In the genomic region with DNA sequence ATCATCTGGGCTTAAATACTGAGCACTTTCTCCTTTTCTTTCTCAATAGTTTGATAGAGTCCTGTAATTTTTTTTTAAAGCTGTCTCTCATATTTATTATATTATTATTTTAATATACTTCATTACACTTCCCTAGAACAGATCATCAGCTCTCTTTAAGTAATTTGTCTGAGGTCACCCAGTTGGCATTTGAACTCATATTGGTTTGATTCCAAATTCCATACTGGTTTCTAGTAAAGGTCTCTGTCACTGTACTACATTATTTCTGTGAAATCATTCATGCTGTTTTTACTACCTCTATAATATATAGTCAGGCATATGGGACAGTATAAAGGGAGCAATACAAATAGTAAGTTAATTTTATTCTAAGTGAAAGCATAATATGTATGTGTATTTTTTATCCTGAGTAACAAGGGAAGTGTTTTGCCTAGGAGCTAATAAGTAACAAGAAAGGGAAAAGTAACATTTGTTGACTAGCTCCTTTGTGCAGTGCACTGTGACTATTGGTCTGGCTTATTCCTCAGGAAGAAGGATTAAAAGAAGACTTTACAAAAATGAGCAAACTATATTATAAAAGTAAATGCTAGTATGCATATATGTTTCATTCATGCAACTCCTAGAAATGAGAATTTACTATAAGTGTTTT, we compare ENCODE assay signal across 14 cellular contexts. TPM values are rescaled to one million over a fixed set of nuclear protein-coding genes. Genes with fewer than 3 reads are reported as not detected.
A peak's percentile ranks its signal among the peaks of the same experiment; 100 is the strongest.
DNase-seq lines count a peak whose midpoint lies in the region; ATAC-seq and TF ChIP-seq lines count a peak whose summit lies in the region.
"Had no signal": no experiment of that assay in that cellular context is flagged by ENCODE, and none has a peak within 500 bp of the region (broad histone marks: within the 10 kb centered on the region; RNA-seq: fewer than 3 reads in every experiment).

No MANE protein-coding gene starts in this region.

- H3K9me3 ChIP-seq in mammary epithelial cell (replicated peaks; ENCODE audit: insufficient read depth, low read length): peaks cover 2% of the 10 kb centered on the region
- H3K9me3 ChIP-seq in vagina: no peaks in the 10 kb centered on the region

- H3K4me3 ChIP-seq in mammary epithelial cell (replicated peaks in 1 of 3; ENCODE audit: insufficient read depth in 1 of 3, low read depth in 2 of 3, low read length in 3 of 3) (no peak overlapping the region), vagina (no peak overlapping the region)
- H3K4me3 ChIP-seq: neural progenitor cell had no signal

- H3K27ac Mint-ChIP-seq in activated T-cell treated with anti-CD3 and anti-CD28 coated beads, Interleukin-2, amount 50 U/mL, for 72 hours: peak overlapping the region; percentile 19
- H3K27ac Mint-ChIP-seq: activated naive CD4-positive, alpha-beta T cell treated with anti-CD3 and anti-CD28 coated beads, Interleukin-2, amount 50 U/mL, for 24 hours; dendritic cell treated with granulocyte-macrophage colony-stimulating factor and Interleukin-4, amounts not matched to agents 40 ng/mL and 50 ng/mL, for 4 days; neural progenitor cell had no signal

- DNase-seq in activated T-cell treated with anti-CD3 and anti-CD28 coated beads, Interleukin-2, amount 50 U/mL, for 72 hours: no peak
- DNase-seq in activated T-cell treated with anti-CD3 and anti-CD28 coated beads for 4 hours: no peak
- DNase-seq in mammary epithelial cell: peak; percentile 23
- peak; percentile 65 for DNase-seq in kidney tubule cell (ENCODE audit: low spot score)
- DNase-seq in vagina (ENCODE audit: extremely low spot score in 2 of 2): no peak
- DNase-seq in NCI-H2029 treated with DMSO at 0.1 percent for 48 hours (lab: John Stamatoyannopoulos, UW): no peak
- DNase-seq in HuH-7.5 (ENCODE audit: low spot score): no peak
- DNase-seq in activated CD4-positive, alpha-beta T cell treated with anti-CD3 and anti-CD28 coated beads, Interleukin-2, amount 50 U/mL, for 4 hours: no peak
- DNase-seq: left ventricle myocardium superior, NCI-H1436 treated with DMSO at 0.1 percent for 48 hours had no signal

- intact Hi-C loops in mammary epithelial cell (cut with micrococcal nuclease): loop anchor here (2.0 kb wide), 1 partner anchor 64 kb away; no protein-coding TSS in a partner anchor
- intact Hi-C loops in vagina (cut with DNase I): no loop called here

- no peaks in the 10 kb centered on the region for H3K79me2 ChIP-seq in mammary epithelial cell (ENCODE audit: insufficient read depth, low read length)

- no peak for TF ChIP-seq POLR2A in vagina (IDR thresholded peaks at IDR 0.05)

- dilution Hi-C loops in mammary epithelial cell (cut with HindIII; ENCODE audit: low sequenced_read_pairs): no loop called here

- H3K27me3 ChIP-seq in mammary epithelial cell (ENCODE audit: insufficient read depth, low read length) (no peaks in the 10 kb centered on the region), vagina (no peaks in the 10 kb centered on the region)
- H3K27me3 ChIP-seq: neural progenitor cell had no signal

- peaks cover 7 to 10% of the 10 kb centered on the region in 2 donors for H3K9me3 Mint-ChIP-seq in activated T-cell treated with anti-CD3 and anti-CD28 coated beads, Interleukin-2, amount 50 U/mL, for 72 hours

- no peaks in the 10 kb centered on the region for H3K27me3 Mint-ChIP-seq in activated T-cell treated with anti-CD3 and anti-CD28 coated beads, Interleukin-2, amount 50 U/mL, for 72 hours (ENCODE audit: low read depth)
- H3K27me3 Mint-ChIP-seq: activated naive CD4-positive, alpha-beta T cell treated with anti-CD3 and anti-CD28 coated beads, Interleukin-2, amount 50 U/mL, for 24 hours; dendritic cell treated with granulocyte-macrophage colony-stimulating factor and Interleukin-4, amounts not matched to agents 40 ng/mL and 50 ng/mL, for 4 days had no signal

- H3K4me3 Mint-ChIP-seq in activated T-cell treated with anti-CD3 and anti-CD28 coated beads, Interleukin-2, amount 50 U/mL, for 72 hours: no peak overlapping the region
- H3K4me3 Mint-ChIP-seq: activated naive CD4-positive, alpha-beta T cell treated with anti-CD3 and anti-CD28 coated beads, Interleukin-2, amount 50 U/mL, for 24 hours; dendritic cell treated with granulocyte-macrophage colony-stimulating factor and Interleukin-4, amounts not matched to agents 40 ng/mL and 50 ng/mL, for 4 days; neural progenitor cell had no signal

- peaks cover 49% of the 10 kb centered on the region for H3K4me1 ChIP-seq in mammary epithelial cell (ENCODE audit: insufficient read depth, low read length)
- peaks cover 55% of the 10 kb centered on the region for H3K4me1 ChIP-seq in vagina
- H3K4me1 ChIP-seq: neural progenitor cell had no signal

- ATAC-seq in activated T-cell treated with anti-CD3 and anti-CD28 coated beads, Interleukin-2, amount 50 U/mL, for 72 hours (replicated peaks in 1 of 2): no peak
- ATAC-seq: left ventricle myocardium superior had no signal

- in situ Hi-C loops in mammary epithelial cell (cut with MboI; ENCODE audit: low sequenced_read_pairs in 2 of 2): no loop called here

- TF ChIP-seq CTCF in mammary epithelial cell (conservative IDR thresholded peaks at IDR 0.05 in 1 of 2, IDR thresholded peaks at IDR 0.05 in 1 of 2; ENCODE audit: extremely low read depth in 1 of 2, insufficient read depth in 1 of 2, low read depth in 1 of 2, low read length in 2 of 2) (no peak), vagina (IDR thresholded peaks at IDR 0.05) (no peak)

- no TSS peak for BruUV-seq in mammary epithelial cell (replicated peaks; lab: Mats Ljungman, UMichigan)

- peaks cover 8 to 16% of the 10 kb centered on the region in 2 donors for H3K36me3 Mint-ChIP-seq in activated T-cell treated with anti-CD3 and anti-CD28 coated beads, Interleukin-2, amount 50 U/mL, for 72 hours (ENCODE audit: insufficient read depth in 2 of 2)

- peak overlapping the region; percentile 70 for H3K4me2 ChIP-seq in mammary epithelial cell (ENCODE audit: insufficient read depth, low read depth, low read length)
- H3K4me2 ChIP-seq: neural progenitor cell had no signal

- H2AFZ ChIP-seq in mammary epithelial cell (ENCODE audit: low read depth, low read length): no peak overlapping the region
- H2AFZ ChIP-seq: neural progenitor cell had no signal

- H3K27ac ChIP-seq in mammary epithelial cell (ENCODE audit: insufficient read depth, low read depth, low read length) (peak overlapping the region; percentile 97), vagina (peak overlapping the region; percentile 88)
- H3K27ac ChIP-seq: neural progenitor cell, VCaP had no signal

- H3K4me1 Mint-ChIP-seq in activated T-cell treated with anti-CD3 and anti-CD28 coated beads, Interleukin-2, amount 50 U/mL, for 72 hours (ENCODE audit: low read depth): peaks cover 45% of the 10 kb centered on the region
- H3K4me1 Mint-ChIP-seq: neural progenitor cell had no signal

- H3K36me3 ChIP-seq in mammary epithelial cell (ENCODE audit: insufficient read depth, low read length) (peaks cover 3% of the 10 kb centered on the region), vagina (no peaks in the 10 kb centered on the region)
- H3K36me3 ChIP-seq: neural progenitor cell had no signal

- no peak overlapping the region for H3K9ac ChIP-seq in mammary epithelial cell (ENCODE audit: insufficient read depth, low read length)
- H3K9ac ChIP-seq: neural progenitor cell had no signal

- H4K20me1 ChIP-seq in mammary epithelial cell (ENCODE audit: insufficient read depth, low read length): no peaks in the 10 kb centered on the region

- CTCF ChIA-PET in mammary epithelial cell (lab: Charles Lee; ENCODE audit: low non-redundant PET): interaction anchor here (0.7 kb wide), 2 partner anchors 271 to 370 kb away, joined by 3 to 4 read pairs; no protein-coding TSS in a partner anchor

RNA-seq across cellular contexts. Expression of a gene that starts 14.3 kb away (rescaled TPM):
- total RNA-seq in activated T-cell treated with anti-CD3 and anti-CD28 coated beads, Interleukin-2, amount 50 U/mL, for 72 hours: 10 to 100 TPM in 1 of 2 donors, 1 to 10 TPM in 1; 3.3 to 11.9 TPM
- total RNA-seq in mammary epithelial cell: 10 to 100 TPM in 1 of 2 donors, 1 to 10 TPM in 1; 7.9 to 17.2 TPM
- 2.9 TPM for polyA plus RNA-seq in mammary epithelial cell
- polyA minus RNA-seq in mammary epithelial cell: 1.0 TPM
- 43.2 TPM for total RNA-seq in vagina

Comparison
In these comparisons a context has a peak if more than half of its experiments do, and no peak if none do; other contexts are left out.
1. DNase-seq: peak in mammary epithelial cell (single experiment) and kidney tubule cell (single experiment); none in activated T-cell treated with anti-CD3 and anti-CD28 coated beads, Interleukin-2, amount 50 U/mL, for 72 hours (0 of 2), activated T-cell treated with anti-CD3 and anti-CD28 coated beads for 4 hours (single experiment), vagina (0 of 2), NCI-H2029 treated with DMSO at 0.1 percent for 48 hours (single experiment), HuH-7.5 (single experiment) and activated CD4-positive, alpha-beta T cell treated with anti-CD3 and anti-CD28 coated beads, Interleukin-2, amount 50 U/mL, for 4 hours (0 of 2).